Comparison of ENCODE assay signal across 12 cellular contexts in genomic region chr9:98873535-98874432, GRCh38.
A peak's percentile ranks its signal among the peaks of the same experiment; 100 is the strongest.
DNase-seq lines count a peak whose midpoint lies in the region; ATAC-seq, FAIRE-seq and TF ChIP-seq lines count a peak whose summit lies in the region.
"Had no signal": no experiment of that assay in that cellular context is flagged by ENCODE, and none has a peak within 500 bp of the region (broad histone marks: within the 10 kb centered on the region; RNA-seq: fewer than 3 reads in every experiment).

No MANE protein-coding gene starts in this region.

- H3K27me3 ChIP-seq in GM23248 (replicated peaks; ENCODE audit: insufficient read depth) (no peaks in the 10 kb centered on the region), K562 (ENCODE audit: control insufficient read depth in 2 of 2, insufficient read depth in 2 of 2, low read length in 2 of 2) (no peaks in the 10 kb centered on the region), left ventricle myocardium inferior (ENCODE audit: low read depth) (no peaks in the 10 kb centered on the region), colonic mucosa (no peaks in the 10 kb centered on the region)

- in situ Hi-C loops in GM23248 (cut with MboI), result no loop called here
- in situ Hi-C loops in K562 (cut with MboI), result no loop called here

- TF ChIP-seq RAD21 in K562 (CRISPR knock-in tag; conservative IDR thresholded peaks at IDR 0.05 in 1 of 2, IDR thresholded peaks at IDR 0.05 in 1 of 2), result no peak

- no peaks in the 10 kb centered on the region for H3K79me2 ChIP-seq in GM23248 (ENCODE audit: insufficient read depth)
- no peaks in the 10 kb centered on the region for H3K79me2 ChIP-seq in K562 (ENCODE audit: control insufficient read depth, insufficient read depth, low read length)

- no peak overlapping the region for H3K9ac ChIP-seq in GM23248
- 0 out of 4 replicates have a peak overlapping the region, but pooled peaks of 1 of the 2 experiments have one; percentile 21 for H3K9ac ChIP-seq in K562 (ENCODE audit: insufficient read depth in 1 of 2, low read depth in 2 of 2, low read length in 2 of 2)
- H3K9ac ChIP-seq in colonic mucosa (ENCODE audit: low read depth in 2 of 2, low read length in 2 of 2), result no peak overlapping the region

- TF ChIP-seq EP300 in K562 (IDR thresholded peaks at IDR 0.05; ENCODE audit: low read length), result no peak

- no peaks in the 10 kb centered on the region for H3K9me2 ChIP-seq in GM23248 (ENCODE audit: insufficient read depth)

- H3K4me2 ChIP-seq in GM23248 (ENCODE audit: unreplicated experiment) (no peak overlapping the region), K562 (ENCODE audit: insufficient read depth, low read length) (no peak overlapping the region)

- no peaks in the 10 kb centered on the region for H3K9me3 ChIP-seq in GM23248 (ENCODE audit: low read depth)
- H3K9me3 ChIP-seq in K562 (replicated peaks; ENCODE audit: control insufficient read depth, insufficient read depth, low read depth, low read length), result peaks cover 4% of the 10 kb centered on the region; the same call in 1 of the 2 replicates
- peaks cover 5% of the 10 kb centered on the region for H3K9me3 ChIP-seq in left ventricle myocardium inferior (replicated peaks)
- no peaks in the 10 kb centered on the region for H3K9me3 ChIP-seq in colonic mucosa

- peak; percentile 79 for DNase-seq in GM23248
- no peak for DNase-seq in K562 (ENCODE audit: extremely low read depth in 1 of 4, low spot score in 3 of 4)
- DNase-seq in left ventricle myocardium inferior, result peak; percentile 70
- DNase-seq in sciatic nerve (ENCODE audit: low spot score), result peak; percentile 82
- DNase-seq in colonic mucosa, result no peak
- DNase-seq in activated CD4-positive, alpha-beta T cell treated with anti-CD3 and anti-CD28 coated beads, Interleukin-2, amount 50 U/mL, for 4 hours, result no peak
- DNase-seq in HK-2 (ENCODE audit: unreplicated experiment), result no peak
- no peak for DNase-seq in SIG-M5 treated with dmso at 0.1 percent for 504 hours (lab: John Stamatoyannopoulos, UW; ENCODE audit: unreplicated experiment)
- DNase-seq: activated naive CD8-positive, alpha-beta T cell treated with anti-CD3 and anti-CD28 coated beads for 36 hours; effector memory CD8-positive, alpha-beta T cell; NCI-H187 treated with DMSO at 0.1 percent for 48 hours; T-helper 2 cell had no signal

- no peaks in the 10 kb centered on the region for H3K9me1 ChIP-seq in K562 (ENCODE audit: control insufficient read depth, insufficient read depth, low read length)

- no peaks in the 10 kb centered on the region for H4K20me1 ChIP-seq in GM23248 (ENCODE audit: insufficient read depth)
- no peaks in the 10 kb centered on the region for H4K20me1 ChIP-seq in K562 (replicated peaks; ENCODE audit: control insufficient read depth, insufficient read depth, low read length)

- no peak overlapping the region for H3K4me3 ChIP-seq in GM23248
- H3K4me3 ChIP-seq in K562, result no peak overlapping the region
- H3K4me3 ChIP-seq in left ventricle myocardium inferior, result no peak overlapping the region
- H3K4me3 ChIP-seq in colonic mucosa, result no peak overlapping the region

- H3K27ac ChIP-seq in GM23248, result no peak overlapping the region
- no peak overlapping the region for H3K27ac ChIP-seq in K562 (ENCODE audit: extremely low read depth, low read depth, low read length)
- H3K27ac ChIP-seq in left ventricle myocardium inferior (replicated peaks), result peak overlapping the region; percentile 60
- no peak overlapping the region for H3K27ac ChIP-seq in colonic mucosa

- TF ChIP-seq POLR2A in K562 (conservative IDR thresholded peaks at IDR 0.05), result no peak

- H3K36me3 ChIP-seq in GM23248 (ENCODE audit: low read depth) (no peaks in the 10 kb centered on the region), K562 (ENCODE audit: control insufficient read depth, insufficient read depth, low read length) (no peaks in the 10 kb centered on the region), left ventricle myocardium inferior (no peaks in the 10 kb centered on the region), colonic mucosa (no peaks in the 10 kb centered on the region)

- POLR2A ChIA-PET in K562 (lab: Yijun Ruan, JAX), result interaction anchor here (0.5 to 1.2 kb wide), 4 partner anchors 13 to 98 kb away, joined by 3 read pairs; no protein-coding TSS in a partner anchor

- no TSS peak for BruUV-seq in K562 (replicated peaks; lab: Mats Ljungman, UMichigan)

- H3K4me1 ChIP-seq in GM23248 (ENCODE audit: insufficient read depth), result peaks cover 10% of the 10 kb centered on the region
- H3K4me1 ChIP-seq in K562 (replicated peaks in 1 of 2; ENCODE audit: control insufficient read depth in 2 of 2, insufficient read depth in 2 of 2, low read length in 2 of 2), result peaks cover 0 to 10% of the 10 kb centered on the region in 2 experiments; a peak in 3 of 5 replicates
- H3K4me1 ChIP-seq in left ventricle myocardium inferior, result peaks cover 26% of the 10 kb centered on the region
- no peaks in the 10 kb centered on the region for H3K4me1 ChIP-seq in colonic mucosa

- intact Hi-C loops in K562 (cut with micrococcal nuclease) (no loop called here), left ventricle myocardium inferior (cut with micrococcal nuclease) (no loop called here), sciatic nerve (cut with DNase I) (no loop called here), colonic mucosa (cut with DNase I) (no loop called here)

- FAIRE-seq in K562 (lab: Jason Lieb, UNC), result no peak

- ATAC-seq in K562 (no peak), sciatic nerve (peak; percentile 87)
- ATAC-seq: effector memory CD8-positive, alpha-beta T cell had no signal

- H3F3A ChIP-seq in GM23248 (ENCODE audit: insufficient read depth), result 0 out of 2 replicates have a peak, but pooled peaks cover under 1% of the 10 kb centered on the region

- no peak overlapping the region for H2AFZ ChIP-seq in GM23248
- no peak overlapping the region for H2AFZ ChIP-seq in K562 (ENCODE audit: low read depth, low read length)

- CTCF ChIA-PET in K562 (lab: Yijun Ruan, JAX; ENCODE audit: low intra/inter-chr PET ratio), result no interaction called here

- TF ChIP-seq CTCF in K562 (IDR thresholded peaks at IDR 0.05 in 2 of 3, conservative IDR thresholded peaks at IDR 0.05 in 1 of 3; ENCODE audit: insufficient read depth in 2 of 3, low read depth in 1 of 3, low read length in 3 of 3), result no peak
- TF ChIP-seq CTCF in left ventricle myocardium inferior (IDR thresholded peaks at IDR 0.05; ENCODE audit: borderline replicate concordance), result no peak
- TF ChIP-seq CTCF in colonic mucosa (IDR thresholded peaks at IDR 0.05), result no peak

- 68 to 70% methylated on average over 7 of the region's 7 CpGs for WGBS in GM23248 (ENCODE audit: low coverage in 1 of 2, low lambda C conversion rate in 2 of 2, missing lambda C conversion rate in 2 of 2), 2 experiments
- 74% methylated on average over 6 of the region's 7 CpGs for WGBS in K562 (ENCODE audit: insufficient coverage, low coverage, missing lambda C conversion rate)

TF ChIP-seq in K562, 482 proteins besides CTCF, POLR2A, EP300 and RAD21:
- no peak for TF ChIP-seq JUND (IDR thresholded peaks at IDR 0.05; ENCODE audit: borderline replicate concordance, low read depth, low read length)
- TF ChIP-seq JUND (tag; IDR thresholded peaks at IDR 0.05; ENCODE audit: borderline replicate concordance, low read depth, low read length), result no peak
- peak; percentile 34; the same call in 1 of the 2 replicates for TF ChIP-seq ZNF316 (IDR thresholded peaks at IDR 0.05)
- peak; percentile 24; the same call in 1 of the 2 replicates for TF ChIP-seq C11orf30 (IDR thresholded peaks at IDR 0.05; ENCODE audit: low read depth)

Comparison
In these comparisons a context has a peak if more than half of its experiments do, and no peak if none do; other contexts are left out.
1. DNase-seq: peak in GM23248 (single experiment), left ventricle myocardium inferior (single experiment) and sciatic nerve (single experiment); none in K562 (0 of 4), colonic mucosa (single experiment), activated CD4-positive, alpha-beta T cell treated with anti-CD3 and anti-CD28 coated beads, Interleukin-2, amount 50 U/mL, for 4 hours (0 of 2), HK-2 (single experiment) and SIG-M5 treated with dmso at 0.1 percent for 504 hours (single experiment).